In genomic region chr17:50722746-50723145, GRCh38 we compare ENCODE assay signal across 1 cellular context.
TF ChIP-seq lines count a peak whose summit lies in the region.

No MANE protein-coding gene starts in this region.

TF ChIP-seq in H1, 55 proteins besides CTCF, POLR2A, EP300 and RAD21:
- no peak for TF ChIP-seq E2F6 (IDR thresholded peaks at IDR 0.05)
- no peak for TF ChIP-seq SUZ12 (IDR thresholded peaks at IDR 0.05; ENCODE audit: low read length)
- TF ChIP-seq USF2 (IDR thresholded peaks at IDR 0.05; ENCODE audit: low read length) = no peak
- no peak for TF ChIP-seq RFX5 (IDR thresholded peaks at IDR 0.05; ENCODE audit: borderline replicate concordance, low read depth, low read length)
- no peak for TF ChIP-seq JUN (IDR thresholded peaks at IDR 0.05; ENCODE audit: low read depth, low read length)
- no peak for TF ChIP-seq BACH1 (IDR thresholded peaks at IDR 0.05; ENCODE audit: low read length)
- no peak for TF ChIP-seq SIRT6 (IDR thresholded peaks at IDR 0.05; ENCODE audit: low read length)
- no peak for TF ChIP-seq POU5F1 (IDR thresholded peaks at IDR 0.05; ENCODE audit: low read depth, low read length)
- TF ChIP-seq TEAD4 (IDR thresholded peaks at IDR 0.05; ENCODE audit: low read depth, low read length) = no peak
- no peak for TF ChIP-seq BCL11A (IDR thresholded peaks at IDR 0.05; ENCODE audit: low read depth in 2 of 2, low read length in 2 of 2)
- TF ChIP-seq CTBP2 (IDR thresholded peaks at IDR 0.05; ENCODE audit: borderline replicate concordance, insufficient read depth, insufficient read length, low read length) = no peak
- no peak for TF ChIP-seq EGR1 (IDR thresholded peaks at IDR 0.05; ENCODE audit: borderline replicate concordance, low read depth, low read length)
TF ChIP-seq in H1: peak in this region for 0.
